1 cellular context compared by ENCODE assay signal in the genomic region with DNA sequence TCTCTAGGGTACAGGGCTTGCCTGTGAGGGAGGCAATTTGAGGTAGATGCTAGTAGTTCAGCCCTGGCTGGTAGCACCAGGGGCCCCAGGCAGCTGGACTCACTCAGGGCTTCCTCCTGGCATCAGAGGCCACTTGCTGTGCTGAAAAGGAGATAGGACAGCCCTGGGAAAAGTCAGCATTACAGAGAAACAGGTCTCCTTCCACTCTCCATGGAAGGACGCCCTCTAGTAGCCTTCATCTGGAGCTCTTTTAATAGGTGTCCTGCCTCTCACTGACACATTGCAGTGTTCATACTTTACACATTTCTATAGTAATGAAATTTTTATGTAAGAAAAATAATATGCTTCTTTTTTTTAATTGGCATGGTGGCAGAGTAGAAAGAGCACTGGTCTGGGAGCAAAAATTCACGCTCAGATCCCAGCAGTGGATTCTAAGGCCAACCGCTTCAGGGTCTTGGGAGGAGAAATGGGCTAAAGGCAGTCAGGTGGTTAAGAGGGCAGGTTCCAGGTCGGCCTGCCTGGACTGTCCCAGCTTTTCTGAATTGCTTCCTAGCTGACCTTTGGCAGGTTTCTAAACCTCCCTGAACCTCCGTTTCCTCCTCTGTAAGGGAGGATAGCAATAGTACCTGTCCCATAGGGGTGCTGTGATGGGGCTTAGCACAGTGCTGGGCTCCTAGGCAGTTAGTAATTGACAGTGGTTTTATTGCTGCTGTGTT.
TF ChIP-seq lines count a peak whose summit lies in the region.

No MANE protein-coding gene starts in this region.

TF ChIP-seq in GM23338, 12 proteins besides CTCF, POLR2A, EP300 and RAD21 (continued from another document):
- TF ChIP-seq ZNF462 (CRISPR knock-in tag; IDR thresholded peaks at IDR 0.05) (no peak), NANOG (IDR thresholded peaks at IDR 0.05; ENCODE audit: borderline replicate concordance) (no peak), ZNF331 (CRISPR knock-in tag; IDR thresholded peaks at IDR 0.05; ENCODE audit: low read depth) (no peak), POLR2AphosphoS5 (IDR thresholded peaks at IDR 0.05; ENCODE audit: low read depth) (no peak)
